Comparison of ENCODE assay signal across 8 cellular contexts in the genomic region with DNA sequence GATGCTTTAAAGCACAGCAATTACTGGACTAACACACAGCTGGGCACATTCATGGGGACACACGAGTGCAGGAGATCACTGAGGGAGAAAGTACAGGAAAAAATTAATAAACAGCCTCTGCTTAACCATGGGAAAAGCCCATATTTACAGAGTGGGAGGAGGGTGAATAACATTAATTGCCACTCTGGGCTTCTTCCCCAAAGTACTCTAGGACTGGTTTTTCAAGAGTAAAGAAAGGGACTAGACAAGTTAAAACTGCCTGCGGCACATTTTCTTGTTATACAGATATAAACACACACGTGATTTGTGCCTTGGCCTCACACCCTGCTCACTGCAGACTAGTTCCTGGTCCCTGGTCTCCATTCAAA.
A peak's percentile ranks its signal among the peaks of the same experiment; 100 is the strongest.
DNase-seq lines count a peak whose midpoint lies in the region; ATAC-seq and TF ChIP-seq lines count a peak whose summit lies in the region.

No MANE protein-coding gene starts in this region.

- peaks cover 3% of the 10 kb centered on the region for H3K27me3 Mint-ChIP-seq in activated T-helper 2 cell treated with anti-CD3 and anti-CD28 coated beads, Interferon-gamma antibody, Interleukin-2, Interleukin-4, amounts not matched to agents 10 μg/mL and 5 μg/mL and 100 μg/mL, durations not matched to agents 14 hours and 24 hours and 36 hours (ENCODE audit: low read depth)
- peaks cover 5 to 9% of the 10 kb centered on the region in 2 donors for H3K27me3 Mint-ChIP-seq in stimulated activated naive B cell treated with anti-CD40 and anti-IgM and Interleukin-4, amounts not matched to agents 10 μg/mL and 1 μg/mL and 100 μg/mL, for 72 hours

- no peak for DNase-seq in activated T-helper 2 cell treated with anti-CD3 and anti-CD28 coated beads, Interferon-gamma antibody, Interleukin-2, Interleukin-4, amounts not matched to agents 10 μg/mL and 5 μg/mL and 100 μg/mL, durations not matched to agents 14 hours and 24 hours and 36 hours (ENCODE audit: low spot score)
- DNase-seq in stimulated activated naive B cell treated with anti-CD40 and anti-IgM and Interleukin-4, amounts not matched to agents 10 μg/mL and 1 μg/mL and 100 μg/mL, for 72 hours, result peak; percentile 19
- DNase-seq in Ammon's horn (ENCODE audit: low spot score) (no peak), iPS-NIHi11 (ENCODE audit: low spot score) (no peak)
- no peak for DNase-seq in central memory CD4-positive, alpha-beta T cell

- H3K4me1 Mint-ChIP-seq in activated T-helper 2 cell treated with anti-CD3 and anti-CD28 coated beads, Interferon-gamma antibody, Interleukin-2, Interleukin-4, amounts not matched to agents 10 μg/mL and 5 μg/mL and 100 μg/mL, durations not matched to agents 14 hours and 24 hours and 36 hours (ENCODE audit: low read depth), result peaks cover 43% of the 10 kb centered on the region
- peaks cover 18 to 43% of the 10 kb centered on the region in 2 donors for H3K4me1 Mint-ChIP-seq in stimulated activated naive B cell treated with anti-CD40 and anti-IgM and Interleukin-4, amounts not matched to agents 10 μg/mL and 1 μg/mL and 100 μg/mL, for 72 hours

- TF ChIP-seq CTCF in C4-2B (conservative IDR thresholded peaks at IDR 0.05), result no peak

- peak overlapping the region; percentile 86 for H3K27ac Mint-ChIP-seq in activated T-helper 2 cell treated with anti-CD3 and anti-CD28 coated beads, Interferon-gamma antibody, Interleukin-2, Interleukin-4, amounts not matched to agents 10 μg/mL and 5 μg/mL and 100 μg/mL, durations not matched to agents 14 hours and 24 hours and 36 hours
- H3K27ac Mint-ChIP-seq in stimulated activated naive B cell treated with anti-CD40 and anti-IgM and Interleukin-4, amounts not matched to agents 10 μg/mL and 1 μg/mL and 100 μg/mL, for 72 hours, result peak overlapping the region; percentile 86

- H3K9me3 Mint-ChIP-seq in activated T-helper 2 cell treated with anti-CD3 and anti-CD28 coated beads, Interferon-gamma antibody, Interleukin-2, Interleukin-4, amounts not matched to agents 10 μg/mL and 5 μg/mL and 100 μg/mL, durations not matched to agents 14 hours and 24 hours and 36 hours, result peaks cover 2% of the 10 kb centered on the region
- peaks cover 0 to 2% of the 10 kb centered on the region in 2 donors for H3K9me3 Mint-ChIP-seq in stimulated activated naive B cell treated with anti-CD40 and anti-IgM and Interleukin-4, amounts not matched to agents 10 μg/mL and 1 μg/mL and 100 μg/mL, for 72 hours

- peak overlapping the region; percentile 69; the same call in 1 of the 2 replicates for H3K27ac ChIP-seq in C4-2B

- H3K36me3 Mint-ChIP-seq in activated T-helper 2 cell treated with anti-CD3 and anti-CD28 coated beads, Interferon-gamma antibody, Interleukin-2, Interleukin-4, amounts not matched to agents 10 μg/mL and 5 μg/mL and 100 μg/mL, durations not matched to agents 14 hours and 24 hours and 36 hours (ENCODE audit: low read depth), result no peaks in the 10 kb centered on the region
- H3K36me3 Mint-ChIP-seq in stimulated activated naive B cell treated with anti-CD40 and anti-IgM and Interleukin-4, amounts not matched to agents 10 μg/mL and 1 μg/mL and 100 μg/mL, for 72 hours, result no peaks in the 10 kb centered on the region

- H3K4me3 Mint-ChIP-seq in activated T-helper 2 cell treated with anti-CD3 and anti-CD28 coated beads, Interferon-gamma antibody, Interleukin-2, Interleukin-4, amounts not matched to agents 10 μg/mL and 5 μg/mL and 100 μg/mL, durations not matched to agents 14 hours and 24 hours and 36 hours (ENCODE audit: low read depth), result peak overlapping the region; percentile 66
- peak overlapping the region; percentile 66 to 77 for H3K4me3 Mint-ChIP-seq in stimulated activated naive B cell treated with anti-CD40 and anti-IgM and Interleukin-4, amounts not matched to agents 10 μg/mL and 1 μg/mL and 100 μg/mL, for 72 hours

- ATAC-seq in GM19455 (IDR thresholded peaks at IDR 0.05; ENCODE audit: unreplicated experiment) (peak; percentile 16), HG03457 (IDR thresholded peaks at IDR 0.05; ENCODE audit: unreplicated experiment) (peak; percentile 18)
- ATAC-seq in stimulated activated naive B cell treated with anti-CD40 and anti-IgM and Interleukin-4, amounts not matched to agents 10 μg/mL and 1 μg/mL and 100 μg/mL, for 72 hours (replicated peaks), result peak; percentile 68 to 73

- intact Hi-C loops in activated T-helper 2 cell treated with anti-CD3 and anti-CD28 coated beads, Interferon-gamma antibody, Interleukin-2, Interleukin-4, amounts not matched to agents 10 μg/mL and 5 μg/mL and 100 μg/mL, durations not matched to agents 14 hours and 24 hours and 36 hours (cut with micrococcal nuclease), result loop anchor here (2.0 to 5.0 kb wide), 5 partner anchors 70 to 506 kb away; partner anchors contain the start of gene TET2

Comparison
In these comparisons a context has a peak if more than half of its experiments do, and no peak if none do; other contexts are left out.
1. ATAC-seq: peak in every context shown above with its lines; median percentile 70 in stimulated activated naive B cell treated with anti-CD40 and anti-IgM and Interleukin-4, amounts not matched to agents 10 μg/mL and 1 μg/mL and 100 μg/mL, for 72 hours; 18 in HG03457; 16 in GM19455.